8 cellular contexts compared by ENCODE assay signal in genomic region chr7:28481131-28481926, GRCh38.
DNase-seq lines count a peak whose midpoint lies in the region; ATAC-seq, FAIRE-seq and TF ChIP-seq lines count a peak whose summit lies in the region.

No MANE protein-coding gene starts in this region.

- no peak for TF ChIP-seq CTCF in SU-DHL-6 (IDR thresholded peaks at IDR 0.05; ENCODE audit: insufficient read depth, low read length, poor library complexity, severe bottlenecking)
- TF ChIP-seq CTCF in gastrocnemius medialis (IDR thresholded peaks at IDR 0.05 in 4 of 5, conservative IDR thresholded peaks at IDR 0.05 in 1 of 5): no peak

- no peaks in the 10 kb centered on the region for H3K36me3 ChIP-seq in SU-DHL-6 (ENCODE audit: low read length)
- no peaks in the 10 kb centered on the region for H3K36me3 ChIP-seq in gastrocnemius medialis

- no peaks in the 10 kb centered on the region for H3K9me3 Mint-ChIP-seq in activated T-helper 2 cell treated with anti-CD3 and anti-CD28 coated beads, Interferon-gamma antibody, Interleukin-2, Interleukin-4, amounts not matched to agents 10 μg/mL and 5 μg/mL and 100 μg/mL, durations not matched to agents 14 hours and 24 hours and 36 hours
- H3K9me3 Mint-ChIP-seq in activated T-helper 1 cell treated with anti-CD3 and anti-CD28 coated beads, Interleukin-12 subunit alpha, Interleukin-12 subunit beta, Interleukin-2, Interleukin-4 antibody, amounts not matched to agents 30 ng/mL and 10 ng/mL and 1 ng/mL, durations not matched to agents 14 hours and 24 hours and 36 hours: no peaks in the 10 kb centered on the region

- H4K20me1 ChIP-seq in SU-DHL-6 (ENCODE audit: low read depth, low read length): no peaks in the 10 kb centered on the region

- H3K27ac ChIP-seq in SU-DHL-6 (ENCODE audit: low read depth, low read length) (peak overlapping the region; percentile 62), gastrocnemius medialis (no peak overlapping the region)

- H3K9me3 ChIP-seq in SU-DHL-6 (ENCODE audit: insufficient read depth, low read length) (no peaks in the 10 kb centered on the region), gastrocnemius medialis (no peaks in the 10 kb centered on the region)

- H3K79me2 ChIP-seq in SU-DHL-6 (ENCODE audit: insufficient read depth, low read length): no peaks in the 10 kb centered on the region

- H3K4me1 ChIP-seq in gastrocnemius medialis: peaks cover 29 to 30% of the 10 kb centered on the region in 2 donors

- peak overlapping the region; percentile 2 for H2AFZ ChIP-seq in SU-DHL-6 (ENCODE audit: low read depth, low read length, severe bottlenecking)

- H3K36me3 Mint-ChIP-seq in activated T-helper 2 cell treated with anti-CD3 and anti-CD28 coated beads, Interferon-gamma antibody, Interleukin-2, Interleukin-4, amounts not matched to agents 10 μg/mL and 5 μg/mL and 100 μg/mL, durations not matched to agents 14 hours and 24 hours and 36 hours (ENCODE audit: low read depth): no peaks in the 10 kb centered on the region
- no peaks in the 10 kb centered on the region for H3K36me3 Mint-ChIP-seq in activated T-helper 1 cell treated with anti-CD3 and anti-CD28 coated beads, Interleukin-12 subunit alpha, Interleukin-12 subunit beta, Interleukin-2, Interleukin-4 antibody, amounts not matched to agents 30 ng/mL and 10 ng/mL and 1 ng/mL, durations not matched to agents 14 hours and 24 hours and 36 hours (ENCODE audit: low read depth)

- H3K9me2 ChIP-seq in SU-DHL-6 (replicated peaks; ENCODE audit: insufficient read depth, low read length): no peaks in the 10 kb centered on the region

- FAIRE-seq in GM19239 (lab: Jason Lieb, UNC): peak; percentile 89

- H3K4me2 ChIP-seq in SU-DHL-6 (ENCODE audit: low read depth, low read length, poor library complexity, severe bottlenecking): peak overlapping the region; percentile 63

- in situ Hi-C loops in gastrocnemius medialis (cut with MboI; ENCODE audit: low sequenced_read_pairs in 4 of 4): no loop called here

- peaks cover 1% of the 10 kb centered on the region for H3K4me1 Mint-ChIP-seq in activated T-helper 2 cell treated with anti-CD3 and anti-CD28 coated beads, Interferon-gamma antibody, Interleukin-2, Interleukin-4, amounts not matched to agents 10 μg/mL and 5 μg/mL and 100 μg/mL, durations not matched to agents 14 hours and 24 hours and 36 hours (ENCODE audit: low read depth)
- no peaks in the 10 kb centered on the region for H3K4me1 Mint-ChIP-seq in activated T-helper 1 cell treated with anti-CD3 and anti-CD28 coated beads, Interleukin-12 subunit alpha, Interleukin-12 subunit beta, Interleukin-2, Interleukin-4 antibody, amounts not matched to agents 30 ng/mL and 10 ng/mL and 1 ng/mL, durations not matched to agents 14 hours and 24 hours and 36 hours (ENCODE audit: low read depth)

- ATAC-seq in HG02870 (IDR thresholded peaks at IDR 0.05; ENCODE audit: unreplicated experiment): peak; percentile 79
- ATAC-seq in gastrocnemius medialis: peak; percentile 62 to 68

- no peak overlapping the region for H3K27ac Mint-ChIP-seq in activated T-helper 2 cell treated with anti-CD3 and anti-CD28 coated beads, Interferon-gamma antibody, Interleukin-2, Interleukin-4, amounts not matched to agents 10 μg/mL and 5 μg/mL and 100 μg/mL, durations not matched to agents 14 hours and 24 hours and 36 hours
- H3K27ac Mint-ChIP-seq in activated T-helper 1 cell treated with anti-CD3 and anti-CD28 coated beads, Interleukin-12 subunit alpha, Interleukin-12 subunit beta, Interleukin-2, Interleukin-4 antibody, amounts not matched to agents 30 ng/mL and 10 ng/mL and 1 ng/mL, durations not matched to agents 14 hours and 24 hours and 36 hours: no peak overlapping the region

- peak overlapping the region; percentile 18 for H3K4me3 ChIP-seq in SU-DHL-6 (ENCODE audit: insufficient read depth, low read length, poor library complexity, severe bottlenecking)
- no peak overlapping the region for H3K4me3 ChIP-seq in gastrocnemius medialis

- intact Hi-C loops in gastrocnemius medialis (cut with DNase I; ENCODE audit: low total_unique reads): no loop called here
- intact Hi-C loops in activated T-helper 2 cell treated with anti-CD3 and anti-CD28 coated beads, Interferon-gamma antibody, Interleukin-2, Interleukin-4, amounts not matched to agents 10 μg/mL and 5 μg/mL and 100 μg/mL, durations not matched to agents 14 hours and 24 hours and 36 hours (cut with micrococcal nuclease): no loop called here
- intact Hi-C loops in activated T-helper 1 cell treated with anti-CD3 and anti-CD28 coated beads, Interleukin-12 subunit alpha, Interleukin-12 subunit beta, Interleukin-2, Interleukin-4 antibody, amounts not matched to agents 30 ng/mL and 10 ng/mL and 1 ng/mL, durations not matched to agents 14 hours and 24 hours and 36 hours (cut with micrococcal nuclease): no loop called here

- peak overlapping the region; percentile 26 for H3K9ac ChIP-seq in SU-DHL-6 (ENCODE audit: low read length)

- no peak overlapping the region for H3K4me3 Mint-ChIP-seq in activated T-helper 2 cell treated with anti-CD3 and anti-CD28 coated beads, Interferon-gamma antibody, Interleukin-2, Interleukin-4, amounts not matched to agents 10 μg/mL and 5 μg/mL and 100 μg/mL, durations not matched to agents 14 hours and 24 hours and 36 hours (ENCODE audit: low read depth)
- no peak overlapping the region for H3K4me3 Mint-ChIP-seq in activated T-helper 1 cell treated with anti-CD3 and anti-CD28 coated beads, Interleukin-12 subunit alpha, Interleukin-12 subunit beta, Interleukin-2, Interleukin-4 antibody, amounts not matched to agents 30 ng/mL and 10 ng/mL and 1 ng/mL, durations not matched to agents 14 hours and 24 hours and 36 hours

- DNase-seq in GM19239 (ENCODE audit: insufficient read length, low spot score) (no peak), gastrocnemius medialis (peak in 1 of 2 donors; percentile 41), occipital lobe (lab: John Stamatoyannopoulos, UW) (no peak), NCI-H82 treated with DMSO at 0.1 percent for 48 hours (lab: John Stamatoyannopoulos, UW; ENCODE audit: unreplicated experiment) (no peak)
- DNase-seq in activated T-helper 2 cell treated with anti-CD3 and anti-CD28 coated beads, Interferon-gamma antibody, Interleukin-2, Interleukin-4, amounts not matched to agents 10 μg/mL and 5 μg/mL and 100 μg/mL, durations not matched to agents 14 hours and 24 hours and 36 hours (ENCODE audit: low spot score): no peak
- DNase-seq in activated T-helper 1 cell treated with anti-CD3 and anti-CD28 coated beads, Interleukin-12 subunit alpha, Interleukin-12 subunit beta, Interleukin-2, Interleukin-4 antibody, amounts not matched to agents 30 ng/mL and 10 ng/mL and 1 ng/mL, durations not matched to agents 14 hours and 24 hours and 36 hours (ENCODE audit: low spot score): no peak

- H3F3A ChIP-seq in SU-DHL-6 (ENCODE audit: insufficient read depth): no peaks in the 10 kb centered on the region

- H3K27me3 ChIP-seq in SU-DHL-6 (ENCODE audit: low read length) (no peaks in the 10 kb centered on the region), gastrocnemius medialis (no peaks in the 10 kb centered on the region)

- TF ChIP-seq POLR2A in gastrocnemius medialis (IDR thresholded peaks at IDR 0.05): no peak

- peaks cover 8% of the 10 kb centered on the region for H3K27me3 Mint-ChIP-seq in activated T-helper 2 cell treated with anti-CD3 and anti-CD28 coated beads, Interferon-gamma antibody, Interleukin-2, Interleukin-4, amounts not matched to agents 10 μg/mL and 5 μg/mL and 100 μg/mL, durations not matched to agents 14 hours and 24 hours and 36 hours (ENCODE audit: low read depth)
- H3K27me3 Mint-ChIP-seq in activated T-helper 1 cell treated with anti-CD3 and anti-CD28 coated beads, Interleukin-12 subunit alpha, Interleukin-12 subunit beta, Interleukin-2, Interleukin-4 antibody, amounts not matched to agents 30 ng/mL and 10 ng/mL and 1 ng/mL, durations not matched to agents 14 hours and 24 hours and 36 hours (ENCODE audit: insufficient read depth): peaks cover 10% of the 10 kb centered on the region
